In genomic region chr12:77202457-77203060, GRCh38 we compare ENCODE assay signal across 16 cellular contexts.
DNase-seq lines count a peak whose midpoint lies in the region; ATAC-seq, FAIRE-seq and TF ChIP-seq lines count a peak whose summit lies in the region.
"Had no signal": no experiment of that assay in that cellular context is flagged by ENCODE, and none has a peak within 500 bp of the region (broad histone marks: within the 10 kb centered on the region; RNA-seq: fewer than 3 reads in every experiment).

No MANE protein-coding gene starts in this region.

- FAIRE-seq in bronchial epithelial cell (lab: Jason Lieb, UNC) = no peak
- FAIRE-seq: G401.6, GM12891, H1, K562 had no signal

- no peaks in the 10 kb centered on the region for H3K27me3 ChIP-seq in bronchial epithelial cell (ENCODE audit: control insufficient read depth, insufficient read depth, low read length)
- H3K27me3 ChIP-seq: BE2C had no signal

- no peaks in the 10 kb centered on the region for H3K36me3 ChIP-seq in bronchial epithelial cell (ENCODE audit: control insufficient read depth, insufficient read depth, low read length)
- H3K36me3 ChIP-seq: BE2C, HAP-1 had no signal

- TF ChIP-seq CTCF in bronchial epithelial cell (IDR thresholded peaks at IDR 0.05; ENCODE audit: insufficient read depth, low read length, severe bottlenecking) (no peak), fibroblast of the aortic adventitia (IDR thresholded peaks at IDR 0.05; ENCODE audit: insufficient read depth, low read length) (no peak)

- H3K4me3 ChIP-seq in bronchial epithelial cell (ENCODE audit: low read depth, low read length) (no peak overlapping the region), fibroblast of the aortic adventitia (ENCODE audit: low read depth, low read length) (no peak overlapping the region)
- H3K4me3 ChIP-seq: HAP-1, K562 had no signal

- DNase-seq in AG08395 (ENCODE audit: low spot score) (peak; percentile 6), EL (peak; percentile 10), bronchial epithelial cell (ENCODE audit: low read depth) (peak; percentile 41), fibroblast of the aortic adventitia (ENCODE audit: low read depth) (peak; percentile 18)
- DNase-seq in activated CD4-positive, alpha-beta T cell treated with anti-CD3 and anti-CD28 coated beads for 48 hours = no peak
- DNase-seq: 8988T; BE2C; CD8-positive, alpha-beta memory T cell; HFFc6 had no signal

- ATAC-seq in HG03442 (IDR thresholded peaks at IDR 0.05; ENCODE audit: unreplicated experiment) (no peak), GM19035 (IDR thresholded peaks at IDR 0.05; ENCODE audit: unreplicated experiment) (no peak)
- ATAC-seq: K562 had no signal
